Comparison of ENCODE assay signal across 27 cellular contexts in genomic region chr5:100444961-100445360, GRCh38.
A peak's percentile ranks its signal among the peaks of the same experiment; 100 is the strongest.
DNase-seq lines count a peak whose midpoint lies in the region; ATAC-seq, FAIRE-seq and TF ChIP-seq lines count a peak whose summit lies in the region.
"Had no signal": no experiment of that assay in that cellular context is flagged by ENCODE, and none has a peak within 500 bp of the region (broad histone marks: within the 10 kb centered on the region; RNA-seq: fewer than 3 reads in every experiment).

No MANE protein-coding gene starts in this region.

- TF ChIP-seq EP300 in K562 (IDR thresholded peaks at IDR 0.05; ENCODE audit: low read length), result no peak

- no peak for TF ChIP-seq POLR2A in K562 (conservative IDR thresholded peaks at IDR 0.05)

- H3K4me3 ChIP-seq in K562 (no peak overlapping the region), H7 (ENCODE audit: insufficient read depth, low read depth, low read length) (no peak overlapping the region)
- H3K4me3 ChIP-seq: BLaER1 treated with 17β-estradiol and CSF1 and Interleukin-3, amounts not matched to agents 10 nM and 100 nM; coronary artery; esophagus squamous epithelium; ovary; SJCRH30; suprapubic skin; uterus had no signal

- H3K9me3 ChIP-seq in K562 (replicated peaks; ENCODE audit: control insufficient read depth, insufficient read depth, low read depth, low read length), result no peaks in the 10 kb centered on the region
- H3K9me3 ChIP-seq: BLaER1 treated with 17β-estradiol and CSF1 and Interleukin-3, amounts not matched to agents 10 nM and 100 nM; esophagus squamous epithelium; ovary; SJCRH30; suprapubic skin; uterus had no signal

- no peaks in the 10 kb centered on the region for H4K20me1 ChIP-seq in K562 (replicated peaks; ENCODE audit: control insufficient read depth, insufficient read depth, low read length)
- H4K20me1 ChIP-seq: BLaER1 treated with 17β-estradiol and CSF1 and Interleukin-3, amounts not matched to agents 10 nM and 100 nM had no signal

- no peaks in the 10 kb centered on the region for H3K4me1 ChIP-seq in K562 (replicated peaks in 1 of 2; ENCODE audit: control insufficient read depth in 2 of 2, insufficient read depth in 2 of 2, low read length in 2 of 2)
- H3K4me1 ChIP-seq: SJCRH30, uterus had no signal

- no peaks in the 10 kb centered on the region for H3K36me3 ChIP-seq in K562 (ENCODE audit: control insufficient read depth, insufficient read depth, low read length)
- no peaks in the 10 kb centered on the region for H3K36me3 ChIP-seq in H7 (replicated peaks; ENCODE audit: control insufficient read depth, insufficient read depth, low read length)
- H3K36me3 ChIP-seq: BLaER1 treated with 17β-estradiol and CSF1 and Interleukin-3, amounts not matched to agents 10 nM and 100 nM; esophagus squamous epithelium; ovary; SJCRH30; suprapubic skin; uterus; WERI-Rb-1 had no signal

- in situ Hi-C loops in K562 (cut with MboI), result no loop called here

- H3K4me2 ChIP-seq in K562 (ENCODE audit: insufficient read depth, low read length), result no peak overlapping the region

- intact Hi-C loops in K562 (cut with micrococcal nuclease), result no loop called here
- intact Hi-C loops in activated CD4-positive, alpha-beta memory T cell treated with anti-CD3 and anti-CD28 coated beads for 36 hours (cut with micrococcal nuclease), result no loop called here

- CTCF ChIA-PET in K562 (lab: Yijun Ruan, JAX; ENCODE audit: low intra/inter-chr PET ratio), result no interaction called here
- CTCF ChIA-PET in activated CD4-positive, alpha-beta memory T cell treated with anti-CD3 and anti-CD28 coated beads for 36 hours (lab: Charles Lee), result no interaction called here

- DNase-seq in LHCN-M2 (ENCODE audit: low read depth) (peak; percentile 53), K562 (ENCODE audit: extremely low read depth in 1 of 4, low spot score in 3 of 4) (no peak), non-pigmented ciliary epithelial cell (ENCODE audit: low read depth) (peak; percentile 45), H7 (no peak)
- no peak for DNase-seq in activated CD4-positive, alpha-beta memory T cell treated with anti-CD3 and anti-CD28 coated beads for 36 hours
- DNase-seq: activated CD4-positive, alpha-beta T cell treated with anti-CD3 and anti-CD28 coated beads, Interleukin-2, amount 50 U/mL, for 4 hours; activated gamma-delta T cell; endodermal cell; esophagus squamous epithelium; left cardiac atrium; naive B cell; NCI-H2081 treated with DMSO at 0.1 percent for 48 hours; ovary; SJCRH30; T-helper 17 cell; uterus; WERI-Rb-1 had no signal

- H2AFZ ChIP-seq in K562 (ENCODE audit: low read depth, low read length), result peak overlapping the region; percentile 45; the same call in 1 of the 2 replicates

- FAIRE-seq in K562 (lab: Jason Lieb, UNC), result no peak
- FAIRE-seq: bronchial epithelial cell had no signal

- no peaks in the 10 kb centered on the region for H3K79me2 ChIP-seq in K562 (ENCODE audit: control insufficient read depth, insufficient read depth, low read length)

- H3K27ac ChIP-seq in K562 (ENCODE audit: extremely low read depth, low read depth, low read length), result no peak overlapping the region
- H3K27ac ChIP-seq: coronary artery, esophagus squamous epithelium, ovary, SJCRH30, suprapubic skin, uterus, WERI-Rb-1 had no signal

- H3K9ac ChIP-seq in K562 (ENCODE audit: insufficient read depth in 1 of 2, low read depth in 2 of 2, low read length in 2 of 2), result no peak overlapping the region
- H3K9ac ChIP-seq: BLaER1 treated with 17β-estradiol and CSF1 and Interleukin-3, amounts not matched to agents 10 nM and 100 nM had no signal

- H3K9me1 ChIP-seq in K562 (ENCODE audit: control insufficient read depth, insufficient read depth, low read length), result no peaks in the 10 kb centered on the region

- no peak for TF ChIP-seq RAD21 in K562 (CRISPR knock-in tag; conservative IDR thresholded peaks at IDR 0.05 in 1 of 2, IDR thresholded peaks at IDR 0.05 in 1 of 2)

- no peak for TF ChIP-seq CTCF in K562 (IDR thresholded peaks at IDR 0.05 in 2 of 3, conservative IDR thresholded peaks at IDR 0.05 in 1 of 3; ENCODE audit: insufficient read depth in 2 of 3, low read depth in 1 of 3, low read length in 3 of 3)

- no peak overlapping the region for H3K27ac Mint-ChIP-seq in activated CD4-positive, alpha-beta memory T cell treated with anti-CD3 and anti-CD28 coated beads for 36 hours
- H3K27ac Mint-ChIP-seq: endodermal cell, memory B cell, naive B cell, T-helper 17 cell had no signal

- H3K4me1 Mint-ChIP-seq in activated CD4-positive, alpha-beta memory T cell treated with anti-CD3 and anti-CD28 coated beads for 36 hours (ENCODE audit: low read depth), result no peaks in the 10 kb centered on the region
- H3K4me1 Mint-ChIP-seq: endodermal cell, memory B cell, naive B cell, T-helper 17 cell had no signal

- peaks cover 3% of the 10 kb centered on the region for H3K27me3 Mint-ChIP-seq in activated CD4-positive, alpha-beta memory T cell treated with anti-CD3 and anti-CD28 coated beads for 36 hours

- H3K36me3 Mint-ChIP-seq in activated CD4-positive, alpha-beta memory T cell treated with anti-CD3 and anti-CD28 coated beads for 36 hours, result no peaks in the 10 kb centered on the region
- H3K36me3 Mint-ChIP-seq: memory B cell, naive B cell had no signal

- H3K4me3 Mint-ChIP-seq in activated CD4-positive, alpha-beta memory T cell treated with anti-CD3 and anti-CD28 coated beads for 36 hours, result no peak overlapping the region
- H3K4me3 Mint-ChIP-seq: endodermal cell, memory B cell, naive B cell, T-helper 17 cell had no signal

- POLR2A ChIA-PET in K562 (lab: Yijun Ruan, JAX), result no interaction called here
- POLR2A ChIA-PET in activated CD4-positive, alpha-beta memory T cell treated with anti-CD3 and anti-CD28 coated beads for 36 hours (lab: Charles Lee), result no interaction called here

- no peaks in the 10 kb centered on the region for H3K9me3 Mint-ChIP-seq in activated CD4-positive, alpha-beta memory T cell treated with anti-CD3 and anti-CD28 coated beads for 36 hours
- H3K9me3 Mint-ChIP-seq: endodermal cell, memory B cell, naive B cell had no signal

- H3K27me3 ChIP-seq in K562 (ENCODE audit: control insufficient read depth in 2 of 2, insufficient read depth in 2 of 2, low read length in 2 of 2) (no peaks in the 10 kb centered on the region), H7 (ENCODE audit: control insufficient read depth, insufficient read depth, low read length) (no peaks in the 10 kb centered on the region)
- H3K27me3 ChIP-seq: BLaER1 treated with 17β-estradiol and CSF1 and Interleukin-3, amounts not matched to agents 10 nM and 100 nM; esophagus squamous epithelium; ovary; SJCRH30; suprapubic skin; uterus had no signal

- WGBS in K562 (ENCODE audit: insufficient coverage, low coverage, missing lambda C conversion rate), result 0% methylated on average over 3 of the region's 3 CpGs

- BruUV-seq in K562 (replicated peaks; lab: Mats Ljungman, UMichigan), result no TSS peak

- ATAC-seq in GM18868 (IDR thresholded peaks at IDR 0.05; ENCODE audit: unreplicated experiment) (peak; percentile 44), K562 (no peak), GM18517 (IDR thresholded peaks at IDR 0.05; ENCODE audit: unreplicated experiment) (no peak), GM18498 (IDR thresholded peaks at IDR 0.05; ENCODE audit: unreplicated experiment) (no peak)
- ATAC-seq: left cardiac atrium, Panc1, right cardiac atrium, T-helper 17 cell had no signal

TF ChIP-seq in K562, 482 proteins besides CTCF, POLR2A, EP300 and RAD21 (continues in another document):
- no peak for TF ChIP-seq XRCC3 (IDR thresholded peaks at IDR 0.05)
- no peak for TF ChIP-seq ZNF589 (CRISPR knock-in tag; IDR thresholded peaks at IDR 0.05; ENCODE audit: low read depth)
- TF ChIP-seq MNT (conservative IDR thresholded peaks at IDR 0.05), result no peak
- no peak for TF ChIP-seq NCOA4 (IDR thresholded peaks at IDR 0.05; ENCODE audit: partially characterized antibody)
- no peak for TF ChIP-seq ZNF165 (CRISPR knock-in tag; IDR thresholded peaks at IDR 0.05; ENCODE audit: borderline replicate concordance)
- TF ChIP-seq ARID4B (CRISPR knock-in tag; IDR thresholded peaks at IDR 0.05), result no peak

Comparison
In these comparisons a context has a peak if more than half of its experiments do, and no peak if none do; other contexts are left out.
1. DNase-seq: peak in LHCN-M2 (single experiment) and non-pigmented ciliary epithelial cell (single experiment); none in K562 (0 of 4), activated CD4-positive, alpha-beta memory T cell treated with anti-CD3 and anti-CD28 coated beads for 36 hours (single experiment) and H7 (single experiment).